ENCODE assay signal across 24 cellular contexts in the genomic region with DNA sequence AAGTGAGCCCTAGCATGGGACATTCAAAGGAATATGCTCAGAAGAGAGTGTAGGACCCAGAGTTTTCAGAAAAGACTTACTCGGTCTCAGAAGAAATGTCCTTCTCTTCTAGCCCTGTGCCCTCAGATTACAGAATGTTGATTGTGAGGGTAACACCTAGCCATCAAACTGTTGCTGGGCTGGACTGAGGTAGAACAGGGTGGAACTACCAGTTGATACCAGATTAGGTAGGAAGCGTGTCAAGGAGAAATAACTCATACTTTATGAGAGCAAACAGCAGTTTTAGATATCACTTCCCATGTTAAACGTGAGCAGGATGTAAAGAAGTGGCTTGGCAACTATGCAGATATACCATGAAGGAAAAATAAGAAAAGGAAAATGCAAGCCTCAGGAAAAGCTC. TPM values are rescaled to one million over a fixed set of nuclear protein-coding genes. Genes with fewer than 3 reads are reported as not detected.
DNase-seq lines count a peak whose midpoint lies in the region; ATAC-seq and TF ChIP-seq lines count a peak whose summit lies in the region.
"Had no signal": no experiment of that assay in that cellular context is flagged by ENCODE, and none has a peak within 500 bp of the region (broad histone marks: within the 10 kb centered on the region; RNA-seq: fewer than 3 reads in every experiment).

No MANE protein-coding gene starts in this region.

- H3K4me3 ChIP-seq in mucosa of descending colon (no peak overlapping the region), stomach (no peak overlapping the region)
- H3K4me3 ChIP-seq: A549; BLaER1 treated with 17β-estradiol and CSF1 and Interleukin-3, amounts not matched to agents 10 nM and 100 nM; GM12878 had no signal

- no peak for TF ChIP-seq POLR2A in stomach (IDR thresholded peaks at IDR 0.05)

- no peak overlapping the region for H3K4me3 Mint-ChIP-seq in activated CD8-positive, alpha-beta T cell treated with anti-CD3 and anti-CD28 coated beads, Interleukin-2, amount 10 ng/mL, durations not matched to agents 7 days and 5 days
- H3K4me3 Mint-ChIP-seq in activated CD8-positive, alpha-beta T cell treated with anti-CD3 and anti-CD28 coated beads for 36 hours, result no peak overlapping the region
- H3K4me3 Mint-ChIP-seq in type B pancreatic cell, result no peak overlapping the region
- no peak overlapping the region for H3K4me3 Mint-ChIP-seq in WTC11
- H3K4me3 Mint-ChIP-seq: B cell; CD4-positive, alpha-beta T cell; CD8-positive, alpha-beta T cell had no signal

- no peak for ATAC-seq in activated CD8-positive, alpha-beta T cell treated with anti-CD3 and anti-CD28 coated beads, Interleukin-2, amount 10 ng/mL, durations not matched to agents 7 days and 5 days
- no peak for ATAC-seq in activated CD8-positive, alpha-beta T cell treated with anti-CD3 and anti-CD28 coated beads for 36 hours
- ATAC-seq in mucosa of descending colon (peak; percentile 80), WTC11 (no peak)
- ATAC-seq: A549; CD8-positive, alpha-beta T cell; GM12878 had no signal

- peak overlapping the region in 3 of 5 donors; percentile 41 to 75 (median 52) for H3K27ac ChIP-seq in stomach
- H3K27ac ChIP-seq: 22Rv1; A549; BLaER1 treated with 17β-estradiol and CSF1 and Interleukin-3, amounts not matched to agents 10 nM and 100 nM; C4-2B had no signal

- H3K36me3 Mint-ChIP-seq in activated CD8-positive, alpha-beta T cell treated with anti-CD3 and anti-CD28 coated beads, Interleukin-2, amount 10 ng/mL, durations not matched to agents 7 days and 5 days (ENCODE audit: low read depth), result peaks cover 56% of the 10 kb centered on the region
- peaks cover 60% of the 10 kb centered on the region for H3K36me3 Mint-ChIP-seq in activated CD8-positive, alpha-beta T cell treated with anti-CD3 and anti-CD28 coated beads for 36 hours (ENCODE audit: low read depth)
- H3K36me3 Mint-ChIP-seq in type B pancreatic cell (peaks cover 51% of the 10 kb centered on the region), WTC11 (peaks cover 71% of the 10 kb centered on the region)

- intact Hi-C loops in activated CD8-positive, alpha-beta T cell treated with anti-CD3 and anti-CD28 coated beads for 36 hours (cut with micrococcal nuclease), result no loop called here
- intact Hi-C loops in mucosa of descending colon (cut with DNase I, micrococcal nuclease), result no loop called here
- intact Hi-C loops in stomach (cut with DNase I; ENCODE audit: low total_unique reads), result no loop called here

- H3K27me3 ChIP-seq in stomach, result no peaks in the 10 kb centered on the region
- H3K27me3 ChIP-seq: BLaER1 treated with 17β-estradiol and CSF1 and Interleukin-3, amounts not matched to agents 10 nM and 100 nM had no signal

- H3K9me3 Mint-ChIP-seq in activated CD8-positive, alpha-beta T cell treated with anti-CD3 and anti-CD28 coated beads, Interleukin-2, amount 10 ng/mL, durations not matched to agents 7 days and 5 days (ENCODE audit: insufficient read depth), result no peaks in the 10 kb centered on the region
- peaks cover 2% of the 10 kb centered on the region for H3K9me3 Mint-ChIP-seq in activated CD8-positive, alpha-beta T cell treated with anti-CD3 and anti-CD28 coated beads for 36 hours
- H3K9me3 Mint-ChIP-seq in type B pancreatic cell, result no peaks in the 10 kb centered on the region
- peaks cover 3% of the 10 kb centered on the region; the same call in 1 of the 2 replicates for H3K9me3 Mint-ChIP-seq in WTC11
- H3K9me3 Mint-ChIP-seq: CD4-positive, alpha-beta T cell; CD8-positive, alpha-beta T cell had no signal

- POLR2A ChIA-PET in activated CD8-positive, alpha-beta T cell treated with anti-CD3 and anti-CD28 coated beads, Interleukin-2, amount 10 ng/mL, durations not matched to agents 7 days and 5 days (lab: Charles Lee), result no interaction called here
- POLR2A ChIA-PET in activated CD8-positive, alpha-beta T cell treated with anti-CD3 and anti-CD28 coated beads for 36 hours (lab: Charles Lee), result interaction anchor here (0.5 kb wide), 1 partner anchor 331 kb away, joined by 4 read pairs; no protein-coding TSS in a partner anchor
- POLR2A ChIA-PET in HEK293T (lab: Yijun Ruan, JAX) (no interaction called here), WTC11 (lab: Charles Lee) (no interaction called here)

- no peaks in the 10 kb centered on the region for H3K4me1 ChIP-seq in mucosa of descending colon (ENCODE audit: low read depth)
- H3K4me1 ChIP-seq in stomach, result peaks cover 0 to 8% (median 0%) of the 10 kb centered on the region in 4 donors
- H3K4me1 ChIP-seq: A549; BLaER1 treated with 17β-estradiol and CSF1 and Interleukin-3, amounts not matched to agents 10 nM and 100 nM had no signal

- 35 to 57% (median 46%) methylated on average over 3 of the region's 3 CpGs for WGBS in stomach, 5 donors

- no peak for TF ChIP-seq CTCF in activated CD8-positive, alpha-beta T cell treated with anti-CD3 and anti-CD28 coated beads for 36 hours (IDR thresholded peaks at IDR 0.05)
- no peak for TF ChIP-seq CTCF in mucosa of descending colon (IDR thresholded peaks at IDR 0.05)
- TF ChIP-seq CTCF in stomach (IDR thresholded peaks at IDR 0.05), result no peak
- TF ChIP-seq CTCF in type B pancreatic cell (conservative IDR thresholded peaks at IDR 0.05), result no peak
- TF ChIP-seq CTCF in WTC11 (IDR thresholded peaks at IDR 0.05), result no peak

- no peaks in the 10 kb centered on the region for H3K27me3 Mint-ChIP-seq in activated CD8-positive, alpha-beta T cell treated with anti-CD3 and anti-CD28 coated beads, Interleukin-2, amount 10 ng/mL, durations not matched to agents 7 days and 5 days (ENCODE audit: low read depth)
- no peaks in the 10 kb centered on the region for H3K27me3 Mint-ChIP-seq in activated CD8-positive, alpha-beta T cell treated with anti-CD3 and anti-CD28 coated beads for 36 hours
- no peaks in the 10 kb centered on the region for H3K27me3 Mint-ChIP-seq in type B pancreatic cell
- peaks cover 6% of the 10 kb centered on the region for H3K27me3 Mint-ChIP-seq in WTC11 (ENCODE audit: low read depth)
- H3K27me3 Mint-ChIP-seq: B cell; CD4-positive, alpha-beta T cell had no signal

- peaks cover 3% of the 10 kb centered on the region for H3K36me3 ChIP-seq in mucosa of descending colon (ENCODE audit: low read depth)
- peaks cover 33 to 85% (median 83%) of the 10 kb centered on the region in 4 donors for H3K36me3 ChIP-seq in stomach

- H3K9me3 ChIP-seq in mucosa of descending colon, result peaks cover 3% of the 10 kb centered on the region
- H3K9me3 ChIP-seq in stomach, result no peaks in the 10 kb centered on the region
- H3K9me3 ChIP-seq: A549 had no signal

- DNase-seq in activated CD8-positive, alpha-beta T cell treated with anti-CD3 and anti-CD28 coated beads, Interleukin-2, amount 10 ng/mL, durations not matched to agents 7 days and 5 days, result no peak
- no peak for DNase-seq in activated CD8-positive, alpha-beta T cell treated with anti-CD3 and anti-CD28 coated beads for 36 hours
- DNase-seq in mucosa of descending colon (no peak), stomach (no peak), type B pancreatic cell (ENCODE audit: extremely low spot score, unreplicated experiment) (no peak), HEK293T (ENCODE audit: extremely low spot score) (no peak), NCI-H524 treated with DMSO at 0.1 percent for 48 hours (lab: John Stamatoyannopoulos, UW) (no peak), WTC11 (ENCODE audit: low spot score) (no peak)
- DNase-seq: AML-193; CD4-positive, alpha-beta T cell; CD8-positive, alpha-beta T cell; DMS 273 treated with DMSO at 0.1 percent for 48 hours; DMS153; DMS53; DMS79; DND-41; EL; GDM1 had no signal

- peaks cover 3% of the 10 kb centered on the region for H3K4me1 Mint-ChIP-seq in activated CD8-positive, alpha-beta T cell treated with anti-CD3 and anti-CD28 coated beads, Interleukin-2, amount 10 ng/mL, durations not matched to agents 7 days and 5 days (ENCODE audit: low read depth)
- no peaks in the 10 kb centered on the region for H3K4me1 Mint-ChIP-seq in activated CD8-positive, alpha-beta T cell treated with anti-CD3 and anti-CD28 coated beads for 36 hours (ENCODE audit: low read depth)
- peaks cover 18% of the 10 kb centered on the region for H3K4me1 Mint-ChIP-seq in type B pancreatic cell (ENCODE audit: unreplicated experiment)
- peaks cover 6% of the 10 kb centered on the region for H3K4me1 Mint-ChIP-seq in WTC11
- H3K4me1 Mint-ChIP-seq: B cell had no signal

- TF ChIP-seq EP300 in stomach (IDR thresholded peaks at IDR 0.05), result no peak

- H3K27ac Mint-ChIP-seq in activated CD8-positive, alpha-beta T cell treated with anti-CD3 and anti-CD28 coated beads, Interleukin-2, amount 10 ng/mL, durations not matched to agents 7 days and 5 days, result peak overlapping the region; percentile 31
- no peak overlapping the region for H3K27ac Mint-ChIP-seq in activated CD8-positive, alpha-beta T cell treated with anti-CD3 and anti-CD28 coated beads for 36 hours
- peak overlapping the region; percentile 30 for H3K27ac Mint-ChIP-seq in type B pancreatic cell
- H3K27ac Mint-ChIP-seq in WTC11, result no peak overlapping the region
- H3K27ac Mint-ChIP-seq: B cell; CD4-positive, alpha-beta T cell; CD8-positive, alpha-beta T cell had no signal

- CTCF ChIA-PET in activated CD8-positive, alpha-beta T cell treated with anti-CD3 and anti-CD28 coated beads, Interleukin-2, amount 10 ng/mL, durations not matched to agents 7 days and 5 days (lab: Charles Lee), result no interaction called here
- CTCF ChIA-PET in activated CD8-positive, alpha-beta T cell treated with anti-CD3 and anti-CD28 coated beads for 36 hours (lab: Charles Lee), result no interaction called here
- CTCF ChIA-PET in HEK293T (lab: Yijun Ruan, JAX), result no interaction called here
- CTCF ChIA-PET in WTC11 (lab: Charles Lee), result no interaction called here

TF ChIP-seq in HEK293T, 16 proteins besides CTCF, POLR2A, EP300 and RAD21 (continues in another document):
- TF ChIP-seq L3MBTL2 (conservative IDR thresholded peaks at IDR 0.05), result no peak

TF ChIP-seq in WTC11, 78 proteins besides CTCF, POLR2A, EP300 and RAD21 (continues in another document):
- no peak for TF ChIP-seq SMAD3 (CRISPR knock-in tag; IDR thresholded peaks at IDR 0.05; ENCODE audit: borderline replicate concordance)

RNA-seq across cellular contexts. Expression of gene PLEKHB2, which starts 22.8 kb away (rescaled TPM):
- total RNA-seq in activated CD8-positive, alpha-beta T cell treated with anti-CD3 and anti-CD28 coated beads, Interleukin-2, amount 10 ng/mL, durations not matched to agents 7 days and 5 days, result 10 to 100 TPM; 62.0 to 64.5 TPM
- total RNA-seq in activated CD8-positive, alpha-beta T cell treated with anti-CD3 and anti-CD28 coated beads for 36 hours, result 10 to 100 TPM; 47.3 to 49.4 TPM
- total RNA-seq in mucosa of descending colon (100 to 1,000 TPM in 2 of 3 donors, 10 to 100 TPM in 1; 73.8 to 129 (median 124) TPM), stomach (100 to 1,000 TPM in 2 of 5 donors, 10 to 100 TPM in 3; 37.9 to 181 (median 64.0) TPM), type B pancreatic cell (ENCODE audit: low replicate concordance) (43.4 and 49.2 TPM in 2 replicates), WTC11 (2021) (62.1 to 65.6 TPM (median 63.1 TPM) in 3 replicates)
- 10 to 100 TPM; 13.2 to 60.3 (median 46.5) TPM for polyA plus RNA-seq in stomach

RNA-seq across cellular contexts. Expression of gene FAM168B, which starts 34.7 kb away (rescaled TPM):
- 10 to 100 TPM; 50.8 to 51.8 TPM for total RNA-seq in activated CD8-positive, alpha-beta T cell treated with anti-CD3 and anti-CD28 coated beads, Interleukin-2, amount 10 ng/mL, durations not matched to agents 7 days and 5 days
- total RNA-seq in activated CD8-positive, alpha-beta T cell treated with anti-CD3 and anti-CD28 coated beads for 36 hours, result 10 to 100 TPM; 62.8 to 66.6 TPM
- total RNA-seq in mucosa of descending colon, result 100 to 1,000 TPM in 1 of 3 donors, 10 to 100 TPM in 2; 79.1 to 131 (median 86.1) TPM
- 100 to 1,000 TPM in 1 of 5 donors, 10 to 100 TPM in 3, 1 to 10 TPM in 1; 8.2 to 103 (median 72.4) TPM for total RNA-seq in stomach
- polyA plus RNA-seq in stomach, result 10 to 100 TPM; 18.0 to 31.0 (median 30.1) TPM
- 97.2 and 104 TPM in 2 replicates for total RNA-seq in type B pancreatic cell (ENCODE audit: low replicate concordance)
- 63.9 to 74.9 TPM (median 68.7 TPM) in 3 replicates for total RNA-seq in WTC11 (2021)

Comparison
In these comparisons a context has a peak if more than half of its experiments do, and no peak if none do; other contexts are left out.
1. H3K27ac Mint-ChIP-seq: peak in activated CD8-positive, alpha-beta T cell treated with anti-CD3 and anti-CD28 coated beads, Interleukin-2, amount 10 ng/mL, durations not matched to agents 7 days and 5 days (single experiment) and type B pancreatic cell (single experiment); none in activated CD8-positive, alpha-beta T cell treated with anti-CD3 and anti-CD28 coated beads for 36 hours (single experiment) and WTC11 (single experiment).